20 cellular contexts compared by ENCODE assay signal in genomic region chrX:127578395-127578794, GRCh38.
"Had no signal": no experiment of that assay in that cellular context is flagged by ENCODE, and none has a peak within 500 bp of the region (broad histone marks: within the 10 kb centered on the region; RNA-seq: fewer than 3 reads in every experiment).

No MANE protein-coding gene starts in this region.

- H3K9me3 ChIP-seq: neutrophil, pancreas, thyroid gland, vagina had no signal

- H3K27me3 ChIP-seq: hepatocyte, neutrophil, pancreas, thyroid gland, vagina had no signal

- H3K27ac ChIP-seq: hepatocyte, neutrophil, pancreas, thyroid gland, vagina had no signal

- H3K4me1 ChIP-seq: pancreas, thyroid gland, vagina had no signal

- H3K4me3 ChIP-seq: hepatocyte, lung, pancreas, smooth muscle cell, thyroid gland, vagina had no signal

- ATAC-seq: left colon; natural killer cell treated with Interleukin-12 subunit alpha and Interleukin-12 subunit beta and Interleukin-15 and Interleukin-18, amount 100 ng/mL, for 72 hours; pancreas; sciatic nerve; stimulated activated naive CD8-positive, alpha-beta T cell treated with anti-CD3 and anti-CD28 coated beads, Interleukin-15, amount 100 ng/mL, for 72 hours had no signal

- DNase-seq: cortex of kidney; kidney; left colon; naive B cell; pancreas; stimulated activated CD4-positive, alpha-beta T cell treated with anti-CD3 and anti-CD28 coated beads, Interleukin-12 subunit alpha, Interleukin-12 subunit beta, amount 100 ng/mL, for 4 hours; stimulated activated CD4-positive, alpha-beta T cell treated with anti-CD3 and anti-CD28 coated beads, Interleukin-1b, Interleukin-23, amount 100 ng/mL, for 48 hours; stimulated activated CD4-positive, alpha-beta T cell treated with anti-CD3 and anti-CD28 coated beads, Interleukin-4, amount 100 ng/mL, for 1 hour; stimulated activated CD8-positive, alpha-beta memory T cell treated with anti-CD3 and anti-CD28 coated beads, Interleukin-4, amount 100 ng/mL, for 48 hours; stimulated activated naive CD4-positive, alpha-beta T cell; stimulated activated naive CD8-positive, alpha-beta T cell treated with anti-CD3 and anti-CD28 coated beads, Interleukin-15, amount 100 ng/mL, for 72 hours; thyroid gland; trophoblast cell had no signal

- H3K36me3 ChIP-seq: neutrophil, pancreas, thyroid gland, vagina had no signal
